Comparison of ENCODE assay signal across 9 cellular contexts in genomic region chr3:14780927-14781507, GRCh38. TPM values are rescaled to one million over a fixed set of nuclear protein-coding genes. Genes with fewer than 3 reads are reported as not detected.
DNase-seq lines count a peak whose midpoint lies in the region; ATAC-seq and TF ChIP-seq lines count a peak whose summit lies in the region.
"Had no signal": no experiment of that assay in that cellular context is flagged by ENCODE, and none has a peak within 500 bp of the region (broad histone marks: within the 10 kb centered on the region; RNA-seq: fewer than 3 reads in every experiment).

No MANE protein-coding gene starts in this region.

- dilution Hi-C loops in IMR-90 (cut with HindIII; ENCODE audit: low sequenced_read_pairs, unreplicated experiment): no loop called here

- H4K20me1 ChIP-seq in IMR-90 (ENCODE audit: insufficient read depth, low read length) (no peaks in the 10 kb centered on the region), SK-N-SH (ENCODE audit: insufficient read depth) (no peaks in the 10 kb centered on the region)

- no peak overlapping the region for H2BK120ac ChIP-seq in IMR-90 (ENCODE audit: low read depth, low read length)

- BruUV-seq in Caco-2 (replicated peaks; lab: Mats Ljungman, UMichigan) (no TSS peak), IMR-90 (replicated peaks; lab: Mats Ljungman, UMichigan) (no TSS peak)

- H3K36me3 ChIP-seq in Caco-2 (ENCODE audit: control insufficient read depth, insufficient read depth, low read length) (no peaks in the 10 kb centered on the region), IMR-90 (ENCODE audit: control insufficient read depth, insufficient read depth, low read length) (no peaks in the 10 kb centered on the region), SK-N-SH (replicated peaks in 1 of 2; ENCODE audit: control insufficient read depth in 1 of 2, insufficient read depth in 2 of 2, low read length in 1 of 2) (no peaks in the 10 kb centered on the region)

- TF ChIP-seq POLR2A in IMR-90 (IDR thresholded peaks at IDR 0.05; ENCODE audit: low read depth, low read length): no peak

- H3K27ac Mint-ChIP-seq in Caco-2 (ENCODE audit: unreplicated experiment): no peak overlapping the region

- no peak overlapping the region for H3K4ac ChIP-seq in IMR-90 (ENCODE audit: low read depth, low read length)

- H3K18ac ChIP-seq in IMR-90 (ENCODE audit: low read depth, low read length): no peak overlapping the region

- H3K56ac ChIP-seq in IMR-90 (ENCODE audit: extremely low read depth, insufficient read depth, low read length): no peak overlapping the region

- DNase-seq in Caco-2 (peak; percentile 78), IMR-90 (peak; percentile 30), SK-N-SH (no peak), fibroblast of pulmonary artery (ENCODE audit: low read depth) (peak; percentile 63), posterior vena cava (ENCODE audit: low spot score) (peak; percentile 78)

- in situ Hi-C loops in IMR-90 (cut with MboI; ENCODE audit: low sequenced_read_pairs): no loop called here

- H2AFZ ChIP-seq in IMR-90 (replicated peaks; ENCODE audit: low read length, poor library complexity) (peak overlapping the region; percentile 32), SK-N-SH (ENCODE audit: low read depth) (no peak overlapping the region)

- H3K36me3 Mint-ChIP-seq in Caco-2 (ENCODE audit: insufficient read depth, unreplicated experiment): no peaks in the 10 kb centered on the region

- H4K91ac ChIP-seq in IMR-90 (ENCODE audit: insufficient read depth, low read depth, low read length): no peak overlapping the region

- H2AK9ac ChIP-seq in IMR-90 (replicated peaks; ENCODE audit: low read depth, low read length, poor library complexity): no peak overlapping the region

- ATAC-seq in GM19324 (IDR thresholded peaks at IDR 0.05; ENCODE audit: low FRiP score, unreplicated experiment) (peak; percentile 60), IMR-90 (ENCODE audit: low read depth) (peak; percentile 87), HG03108 (IDR thresholded peaks at IDR 0.05; ENCODE audit: unreplicated experiment) (no peak), HG03095 (IDR thresholded peaks at IDR 0.05; ENCODE audit: unreplicated experiment) (no peak)

- H3F3A ChIP-seq in SK-N-SH (replicated peaks; ENCODE audit: insufficient read depth): no peaks in the 10 kb centered on the region

- H3K79me1 ChIP-seq in IMR-90 (ENCODE audit: low read depth in 1 of 2, low read length in 2 of 2): no peaks in the 10 kb centered on the region

- TF ChIP-seq CTCF in Caco-2 (IDR thresholded peaks at IDR 0.05; ENCODE audit: insufficient read depth in 1 of 2, low read depth in 1 of 2, low read length in 1 of 2, severe bottlenecking in 1 of 2, unreplicated experiment in 1 of 2): peak; percentile 78 to 83
- TF ChIP-seq CTCF in IMR-90 (conservative IDR thresholded peaks at IDR 0.05; ENCODE audit: low read depth, low read length): peak; percentile 46
- TF ChIP-seq CTCF in SK-N-SH (IDR thresholded peaks at IDR 0.05): peak; percentile 34; the same call in 1 of the 2 replicates
- peak; percentile 71 for TF ChIP-seq CTCF in fibroblast of pulmonary artery (IDR thresholded peaks at IDR 0.05; ENCODE audit: low read length, missing control alignments)

- H2BK20ac ChIP-seq in IMR-90 (ENCODE audit: low read depth, low read length): no peak overlapping the region

- H4K5ac ChIP-seq in IMR-90 (ENCODE audit: low read depth, low read length): no peak overlapping the region

- H3K9me3 Mint-ChIP-seq in Caco-2 (ENCODE audit: unreplicated experiment): peaks cover 12% of the 10 kb centered on the region

- H3K27me3 ChIP-seq in Caco-2 (replicated peaks; ENCODE audit: control insufficient read depth, insufficient read depth, low read length): no peaks in the 10 kb centered on the region
- H3K27me3 ChIP-seq in IMR-90 (ENCODE audit: control insufficient read depth, insufficient read depth, low read length): peaks cover 4% of the 10 kb centered on the region; the same call in 1 of the 2 replicates
- H3K27me3 ChIP-seq in SK-N-SH (ENCODE audit: insufficient read depth): no peaks in the 10 kb centered on the region

- no peak overlapping the region for H3K4me3 ChIP-seq in Caco-2 (ENCODE audit: low read depth, low read length)
- H3K4me3 ChIP-seq in IMR-90 (ENCODE audit: insufficient read depth, low read depth, low read length): no peak overlapping the region
- H3K4me3 ChIP-seq in SK-N-SH (ENCODE audit: low read depth in 2 of 2, low read length in 1 of 2): no peak overlapping the region; a peak in 1 of 4 replicates
- H3K4me3 ChIP-seq in fibroblast of pulmonary artery (replicated peaks; ENCODE audit: low read depth, low read length): no peak overlapping the region

- no peaks in the 10 kb centered on the region for H3K9me3 ChIP-seq in Caco-2
- no peaks in the 10 kb centered on the region for H3K9me3 ChIP-seq in IMR-90 (ENCODE audit: control insufficient read depth, insufficient read depth, low read length)
- peaks cover 11% of the 10 kb centered on the region; the same call in 1 of the 2 replicates for H3K9me3 ChIP-seq in SK-N-SH

- POLR2A ChIA-PET in Caco-2 (lab: Charles Lee): no interaction called here
- POLR2A ChIA-PET in IMR-90 (lab: Charles Lee; ENCODE audit: unreplicated experiment): no interaction called here
- POLR2A ChIA-PET in SK-N-SH (lab: Yijun Ruan, JAX): interaction anchor here (1.1 kb wide), 1 partner anchor 130 kb away, joined by 5 read pairs; the partner anchor contains the start of gene CCDC174

- no peak overlapping the region for H2AK5ac ChIP-seq in IMR-90 (ENCODE audit: low read depth, low read length)

- H3K9ac ChIP-seq in IMR-90 (ENCODE audit: low read depth, low read length) (no peak overlapping the region), SK-N-SH (no peak overlapping the region)

- no peaks in the 10 kb centered on the region for H3K79me2 ChIP-seq in SK-N-SH (ENCODE audit: insufficient read depth)

- no peak overlapping the region for H2BK15ac ChIP-seq in IMR-90 (ENCODE audit: low read depth, low read length)

- peaks cover under 1% of the 10 kb centered on the region for H3K27me3 Mint-ChIP-seq in Caco-2 (ENCODE audit: insufficient read depth, unreplicated experiment)

- no peaks in the 10 kb centered on the region for H3K4me1 ChIP-seq in Caco-2
- no peaks in the 10 kb centered on the region for H3K4me1 ChIP-seq in IMR-90 (ENCODE audit: control insufficient read depth, insufficient read depth, low read length)
- H3K4me1 ChIP-seq in SK-N-SH (ENCODE audit: control insufficient read depth in 1 of 2, insufficient read depth in 2 of 2, low read depth in 1 of 2, low read length in 1 of 2): peaks cover 0 to 15% of the 10 kb centered on the region in 2 experiments; a peak in 1 of 4 replicates

- no peak for TF ChIP-seq EP300 in SK-N-SH (IDR thresholded peaks at IDR 0.05; ENCODE audit: borderline replicate concordance in 1 of 2, low read depth in 1 of 2, low read length in 1 of 2)

- TF ChIP-seq RAD21 in IMR-90 (IDR thresholded peaks at IDR 0.05; ENCODE audit: low read length) (peak; percentile 54), SK-N-SH (IDR thresholded peaks at IDR 0.05; ENCODE audit: low read length) (peak; percentile 70)

- no peak overlapping the region for H3K4me3 Mint-ChIP-seq in Caco-2 (ENCODE audit: unreplicated experiment)

- H2BK5ac ChIP-seq in IMR-90 (ENCODE audit: low read depth, low read length, poor library complexity, severe bottlenecking): no peak overlapping the region

- no peak overlapping the region for H3K23ac ChIP-seq in IMR-90 (ENCODE audit: low read depth, low read length)

- no CpG with 5 or more reads among the region's 12 CpGs for WGBS in IMR-90 (ENCODE audit: extremely low coverage in 2 of 2, insufficient read length in 1 of 2), 2 experiments
- WGBS in SK-N-SH (ENCODE audit: low lambda C conversion rate): 51% methylated on average over 12 of the region's 12 CpGs

- CTCF ChIA-PET in Caco-2 (lab: Charles Lee): interaction anchor here (0.5 to 1.6 kb wide), 17 partner anchors 12 to 1415 kb away, joined by 3 to 28 read pairs (median 5); partner anchors contain the start of gene CCDC174
- CTCF ChIA-PET in IMR-90 (lab: Yijun Ruan, JAX): interaction anchor here (0.6 to 1.8 kb wide), 4 partner anchors 56 to 111 kb away, joined by 3 to 13 read pairs (median 4); partner anchors contain the start of gene C3orf20
- CTCF ChIA-PET in SK-N-SH (lab: Yijun Ruan, JAX): interaction anchor here (0.8 to 4.8 kb wide), 18 partner anchors 10 to 232 kb away, joined by 3 to 30 read pairs (median 4); partner anchors contain the start of gene C3orf20

- no peaks in the 10 kb centered on the region for H3K9me2 ChIP-seq in SK-N-SH

- no peak overlapping the region for H4K8ac ChIP-seq in IMR-90 (ENCODE audit: low read depth in 2 of 2, low read length in 2 of 2)

- H3K9me1 ChIP-seq in IMR-90 (ENCODE audit: insufficient read depth, low read length): no peaks in the 10 kb centered on the region

- intact Hi-C loops in Caco-2 (cut with micrococcal nuclease; ENCODE audit: unreplicated experiment): loop anchor here (1.0 to 2.0 kb wide), 4 partner anchors 103 to 272 kb away; no protein-coding TSS in a partner anchor
- intact Hi-C loops in IMR-90 (cut with micrococcal nuclease): loop anchor here (1.0 to 5.0 kb wide), 2 partner anchors 108 to 274 kb away; no protein-coding TSS in a partner anchor
- intact Hi-C loops in posterior vena cava (cut with DNase I): no loop called here

- no peak overlapping the region for H3K27ac ChIP-seq in IMR-90 (ENCODE audit: insufficient read depth, low read length)
- no peak overlapping the region for H3K27ac ChIP-seq in SK-N-SH (ENCODE audit: low read depth in 2 of 2, low read length in 1 of 2)

- H3K4me1 Mint-ChIP-seq in Caco-2 (ENCODE audit: low read depth, unreplicated experiment): no peaks in the 10 kb centered on the region

- H3K14ac ChIP-seq in IMR-90 (replicated peaks; ENCODE audit: low read depth, low read length): no peak overlapping the region

- H3K4me2 ChIP-seq in IMR-90 (ENCODE audit: low read depth, low read length): no peak overlapping the region
- no peak overlapping the region for H3K4me2 ChIP-seq in SK-N-SH

TF ChIP-seq in IMR-90, 13 proteins besides CTCF, POLR2A, EP300 and RAD21:
- TF ChIP-seq SMC3 (IDR thresholded peaks at IDR 0.05; ENCODE audit: low read depth, low read length): peak; percentile 20; the same call in 1 of the 2 replicates
- no peak for TF ChIP-seq FOS (IDR thresholded peaks at IDR 0.05; ENCODE audit: low read depth, low read length)

TF ChIP-seq in SK-N-SH, 30 proteins besides CTCF, POLR2A, EP300 and RAD21:
- TF ChIP-seq SMC3 (IDR thresholded peaks at IDR 0.05; ENCODE audit: low read depth, low read length) (peak; percentile 35; the same call in 1 of the 2 replicates), GATA2 (CRISPR knock-in tag; IDR thresholded peaks at IDR 0.05) (no peak)

RNA-seq across cellular contexts. Expression of gene FGD5, which starts 37.7 kb away (rescaled TPM):
- total RNA-seq in Caco-2 (2022): 0.16 and 0.25 TPM in 2 replicates
- not detected in 2 replicates for total RNA-seq in IMR-90 (2012; rRNA removed)
- not detected in 2 replicates for polyA plus RNA-seq in IMR-90 (2012; rRNA removed)
- not detected in 2 replicates for polyA plus RNA-seq in IMR-90 (2012; cell fraction: cytosol; rRNA removed)
- polyA plus RNA-seq in IMR-90 (2012; cell fraction: nucleus; rRNA removed; ENCODE audit: low replicate concordance): not detected in 2 replicates
- polyA plus RNA-seq in SK-N-SH (2012; rRNA removed): not detected in 2 replicates
- polyA plus RNA-seq in SK-N-SH (2012; cell fraction: cytosol; rRNA removed): 0.01 TPM in 1 of 2 replicates, not detected in the other
- polyA plus RNA-seq in SK-N-SH (2012; cell fraction: nucleus; rRNA removed): not detected in 2 replicates
- 10 to 100 TPM; 34.7 to 35.4 TPM for total RNA-seq in posterior vena cava
- polyA plus RNA-seq: neural cell had no signal

Comparison
In these comparisons a context has a peak if more than half of its experiments do, and no peak if none do; other contexts are left out.
1. ATAC-seq: peak in GM19324 (single experiment) and IMR-90 (single experiment); none in HG03108 (single experiment) and HG03095 (single experiment).
2. RNA of gene FGD5, which starts 37.7 kb away (total RNA-seq): 34.7 to 35.4 TPM in posterior vena cava; 0.16 to 0.25 TPM in Caco-2 and not detected in IMR-90; every median in the first group is over 10 times any median in the second.
3. intact Hi-C loops: an anchor here in Caco-2 (1.0 to 2.0 kb wide) and IMR-90 (1.0 to 5.0 kb wide); none called in posterior vena cava.
4. Peak in every context shown above with its lines, with median percentiles within 50 percentile points of each other: CTCF ChIP-seq.